30 cellular contexts compared by ENCODE assay signal in genomic region chr10:9205558-9205957, GRCh38.
"Had no signal": no experiment of that assay in that cellular context is flagged by ENCODE, and none has a peak within 500 bp of the region (broad histone marks: within the 10 kb centered on the region; RNA-seq: fewer than 3 reads in every experiment).

No MANE protein-coding gene starts in this region.

- H3K27me3 ChIP-seq: ascending aorta, brain microvascular endothelial cell, breast epithelium, colonic mucosa had no signal

- H3K36me3 ChIP-seq: adrenal gland, ascending aorta, brain microvascular endothelial cell, breast epithelium, cardiac muscle cell, colonic mucosa had no signal

- H3K4me3 ChIP-seq: adrenal gland, ascending aorta, body of pancreas, breast epithelium, cardiac muscle cell, colonic mucosa had no signal

- H3K9me3 ChIP-seq: adrenal gland, ascending aorta, body of pancreas, breast epithelium, colonic mucosa had no signal

- H3K4me1 ChIP-seq: adrenal gland, ascending aorta, body of pancreas, breast epithelium, colonic mucosa had no signal

- DNase-seq: activated effector memory CD4-positive, alpha-beta T cell treated with anti-CD3 and anti-CD28 coated beads, Interleukin-2, amount 50 U/mL, for 16 hours; activated effector memory CD4-positive, alpha-beta T cell treated with Interleukin-2 at 50 U/mL for 16 hours; activated gamma-delta T cell; activated gamma-delta T cell treated with Interleukin-2 at 50 U/mL for 16 hours; activated naive CD4-positive, alpha-beta T cell; activated naive CD4-positive, alpha-beta T cell treated with anti-CD3 and anti-CD28 coated beads for 36 hours; activated naive CD4-positive, alpha-beta T cell treated with anti-CD3 and anti-CD28 coated beads, Interleukin-2, amount 10 ng/mL, durations not matched to agents 7 days and 5 days; activated naive CD4-positive, alpha-beta T cell treated with anti-CD3 and anti-CD28 coated beads, Interleukin-2, amount 50 U/mL, for 16 hours; activated naive CD4-positive, alpha-beta T cell treated with Interleukin-2 at 50 U/mL for 16 hours; activated naive CD8-positive, alpha-beta T cell treated with anti-CD3 and anti-CD28 coated beads for 36 hours; activated naive CD8-positive, alpha-beta T cell treated with anti-CD3 and anti-CD28 coated beads, Interleukin-2, amount 10 ng/mL, durations not matched to agents 7 days and 5 days; activated naive CD8-positive, alpha-beta T cell treated with anti-CD3 and anti-CD28 coated beads, Interleukin-2, amount 50 U/mL, for 24 hours; activated T-cell treated with anti-CD3 and anti-CD28 coated beads, Interleukin-2, amount 50 U/mL, for 4 hours; activated T-cell treated with anti-CD3 and anti-CD28 coated beads, Interleukin-2, amount 50 U/mL, for 48 hours; activated T-cell treated with anti-CD3 and anti-CD28 coated beads, Interleukin-2, amount 50 U/mL, for 72 hours; adrenal gland; amniotic stem cell; amygdala; anterior cingulate cortex; body of pancreas; brain microvascular endothelial cell; caudate nucleus; central memory CD4-positive, alpha-beta T cell; cerebellar nuclear complex; colonic mucosa had no signal

- H3K27ac ChIP-seq: adrenal gland, ascending aorta, body of pancreas, brain microvascular endothelial cell, breast epithelium, cardiac muscle cell, colonic mucosa had no signal

- ATAC-seq: activated naive CD4-positive, alpha-beta T cell treated with anti-CD3 and anti-CD28 coated beads, Interleukin-2, amount 50 U/mL, for 72 hours; activated naive CD8-positive, alpha-beta T cell treated with anti-CD3 and anti-CD28 coated beads, Interleukin-2, amount 50 U/mL, for 24 hours; activated T-cell treated with anti-CD3 and anti-CD28 coated beads, Interleukin-2, amount 50 U/mL, for 4 hours; activated T-cell treated with anti-CD3 and anti-CD28 coated beads, Interleukin-2, amount 50 U/mL, for 72 hours; activated T-helper 17 cell treated with anti-CD3 and anti-CD28 coated beads, Interleukin-2, amount 50 U/mL, for 72 hours; body of pancreas had no signal
